ENCODE assay signal across 26 cellular contexts in the genomic region with DNA sequence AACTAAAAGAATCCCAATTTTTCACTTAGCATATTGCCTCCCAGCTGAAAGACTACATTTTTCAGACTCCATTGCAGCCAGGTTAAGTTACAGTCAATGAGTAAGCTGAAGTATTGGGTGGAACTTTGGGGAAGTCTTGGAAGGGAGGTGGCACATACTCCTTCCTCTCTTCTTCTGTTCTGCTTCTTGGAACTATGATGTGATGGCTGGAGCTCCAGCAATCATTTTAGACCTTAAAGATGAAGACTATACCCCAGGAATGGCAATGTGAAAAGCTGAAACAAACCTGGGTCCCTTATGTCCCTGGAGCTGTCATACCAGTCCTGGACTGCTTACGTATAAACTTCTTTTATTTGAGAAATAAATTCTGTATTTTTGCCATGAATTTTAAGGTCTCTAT.
"Had no signal": no experiment of that assay in that cellular context is flagged by ENCODE, and none has a peak within 500 bp of the region (broad histone marks: within the 10 kb centered on the region; RNA-seq: fewer than 3 reads in every experiment).

No MANE protein-coding gene starts in this region.

- H3K9me3 ChIP-seq: suprapubic skin, testis, thoracic aorta, thyroid gland, tibial artery, tibial nerve, transverse colon, upper lobe of right lung, uterus, vagina had no signal

- H3K27me3 ChIP-seq: stomach, suprapubic skin, testis, thyroid gland, tibial artery, tibial nerve, transverse colon, upper lobe of left lung, upper lobe of right lung, uterus, vagina had no signal

- H3K36me3 ChIP-seq: stomach, suprapubic skin, thoracic aorta, thyroid gland, tibial artery, tibial nerve, transverse colon, upper lobe of left lung, upper lobe of right lung, uterus, vagina had no signal

- FAIRE-seq: urothelium cell line had no signal

- DNase-seq: stimulated activated CD4-positive, alpha-beta T cell treated with anti-CD3 and anti-CD28 coated beads, Interleukin-2, amount 100 ng/mL, for 48 hours; stimulated activated CD4-positive, alpha-beta T cell treated with anti-CD3 and anti-CD28 coated beads, Interleukin-4, amount 100 ng/mL, for 1 hour; stimulated activated CD4-positive, alpha-beta T cell treated with anti-CD3 and anti-CD28 coated beads, Interleukin-4, amount 100 ng/mL, for 24 hours; stimulated activated CD4-positive, alpha-beta T cell treated with anti-CD3 and anti-CD28 coated beads, Interleukin-4, amount 100 ng/mL, for 4 hours; stimulated activated CD8-positive, alpha-beta memory T cell treated with anti-CD3 and anti-CD28 coated beads, Interleukin-4, amount 100 ng/mL, for 48 hours; stimulated activated naive B cell treated with anti-CD40 and anti-IgM and Interleukin-4, amounts not matched to agents 10 μg/mL and 1 μg/mL and 100 μg/mL, for 72 hours; stimulated activated naive CD4-positive, alpha-beta T cell; stimulated activated naive CD4-positive, alpha-beta T cell treated with Interleukin-2 at 50 U/mL for 16 hours; stimulated activated naive CD8-positive, alpha-beta T cell treated with anti-CD3 and anti-CD28 coated beads, Interleukin-15, amount 100 ng/mL, for 72 hours; stimulated activated naive CD8-positive, alpha-beta T cell treated with anti-CD3 and anti-CD28 coated beads, Interleukin-15, Interleukin-2, amounts not matched to agents 100 U/mL and 50 U/mL, for 24 hours; stomach; substantia nigra; testis; thyroid gland; tibial artery; transverse colon; upper lobe of left lung; upper lobe of right lung; uterus had no signal

- H3K27ac ChIP-seq: stomach, suprapubic skin, testis, thoracic aorta, thyroid gland, tibial artery, tibial nerve, transverse colon, upper lobe of left lung, upper lobe of right lung, uterus, vagina had no signal

- H3K4me3 ChIP-seq: stomach, suprapubic skin, testis, thoracic aorta, thyroid gland, tibial artery, tibial nerve, transverse colon, upper lobe of left lung, upper lobe of right lung, uterus, vagina had no signal

- H3K4me1 ChIP-seq: stomach, suprapubic skin, testis, thyroid gland, tibial artery, tibial nerve, transverse colon, upper lobe of left lung, upper lobe of right lung, uterus, vagina had no signal

- ATAC-seq: stimulated activated effector memory CD8-positive, alpha-beta T cell treated with anti-CD3 and anti-CD28 coated beads, Interleukin-12 subunit alpha, Interleukin-12 subunit beta, amount 100 ng/mL, for 72 hours; stimulated activated memory B cell treated with anti-CD40 and anti-IgM and Interleukin-4, amounts not matched to agents 10 μg/mL and 1 μg/mL and 100 μg/mL, for 72 hours; stimulated activated naive B cell treated with anti-CD40 and anti-IgM and Interleukin-4, amounts not matched to agents 10 μg/mL and 1 μg/mL and 100 μg/mL, for 72 hours; stimulated activated naive CD8-positive, alpha-beta T cell treated with anti-CD3 and anti-CD28 coated beads, Interleukin-15, amount 100 ng/mL, for 72 hours; stimulated activated naive CD8-positive, alpha-beta T cell treated with anti-CD3 and anti-CD28 coated beads, Interleukin-15, Interleukin-2, amounts not matched to agents 100 U/mL and 50 U/mL, for 24 hours; upper lobe of right lung had no signal
